ENCODE assay signal across 11 cellular contexts in genomic region chr3:98041350-98041749, GRCh38. TPM values are rescaled to one million over a fixed set of nuclear protein-coding genes. Genes with fewer than 3 reads are reported as not detected.
"Had no signal": no experiment of that assay in that cellular context is flagged by ENCODE, and none has a peak within 500 bp of the region (broad histone marks: within the 10 kb centered on the region; RNA-seq: fewer than 3 reads in every experiment).

No MANE protein-coding gene starts in this region.

- DNase-seq: H9, HCEC 1CT, HFFc6, KBM-7 had no signal

- FAIRE-seq: H1, H54, HTR-8/SVneo had no signal

- H3K9ac ChIP-seq: KMS-11 had no signal

- H3K4me3 ChIP-seq: GM23338 had no signal

- H3K4me2 ChIP-seq: GM23338, KMS-11 had no signal

- H2AFZ ChIP-seq: GM23338 had no signal

- H3K27ac ChIP-seq: KMS-11 had no signal

RNA-seq across cellular contexts. Expression of gene GABRR3, which starts 6.2 kb away (rescaled TPM):
- total RNA-seq: GM23338, H1, H9, HFFc6, HT-29 had no signal
- polyA plus RNA-seq: GM23338, H1, IgD-negative memory B cell had no signal

RNA-seq across cellular contexts. Expression of gene OR5AC2, which starts 45.6 kb away (rescaled TPM):
- total RNA-seq: GM23338, H1, H9, HFFc6, HT-29 had no signal
- polyA plus RNA-seq: GM23338, H1, IgD-negative memory B cell had no signal
